In genomic region chr18:14978962-14979535, GRCh38 we compare ENCODE assay signal across 9 cellular contexts.
DNase-seq lines count a peak whose midpoint lies in the region; ATAC-seq, FAIRE-seq and TF ChIP-seq lines count a peak whose summit lies in the region.
"Had no signal": no experiment of that assay in that cellular context is flagged by ENCODE, and none has a peak within 500 bp of the region (broad histone marks: within the 10 kb centered on the region; RNA-seq: fewer than 3 reads in every experiment).

No MANE protein-coding gene starts in this region.

- no peak for TF ChIP-seq POLR2A in H54 (IDR thresholded peaks at IDR 0.05; ENCODE audit: low read depth, low read length)

- intact Hi-C loops in A673 (cut with micrococcal nuclease; ENCODE audit: unreplicated experiment) (no loop called here), natural killer cell (cut with micrococcal nuclease) (no loop called here)

- H3K36me3 Mint-ChIP-seq in natural killer cell: no peaks in the 10 kb centered on the region

- H3K27ac Mint-ChIP-seq in natural killer cell: no peak overlapping the region
- H3K27ac Mint-ChIP-seq: stimulated activated naive CD8-positive, alpha-beta T cell treated with anti-CD3 and anti-CD28 coated beads, Interleukin-15, Interleukin-2, amounts not matched to agents 100 ng/mL and 50 ng/mL, for 24 hours had no signal

- no peak overlapping the region for H3K4me3 Mint-ChIP-seq in natural killer cell
- H3K4me3 Mint-ChIP-seq: stimulated activated naive CD8-positive, alpha-beta T cell treated with anti-CD3 and anti-CD28 coated beads, Interleukin-15, Interleukin-2, amounts not matched to agents 100 ng/mL and 50 ng/mL, for 24 hours had no signal

- no peaks in the 10 kb centered on the region for H3K9me3 ChIP-seq in A673 (ENCODE audit: low read depth, low read length, poor library complexity, severe bottlenecking)

- H3K27me3 ChIP-seq in A673 (replicated peaks; ENCODE audit: insufficient read depth, low read depth, low read length, poor library complexity): no peaks in the 10 kb centered on the region

- no peaks in the 10 kb centered on the region for H3K4me1 Mint-ChIP-seq in natural killer cell

- no peaks in the 10 kb centered on the region for H3K4me1 ChIP-seq in A673 (ENCODE audit: insufficient read depth, low read length, poor library complexity, severe bottlenecking)

- no peak overlapping the region for H3K4me3 ChIP-seq in A673 (ENCODE audit: low read depth, low read length, poor library complexity, severe bottlenecking)

- DNase-seq in A673 (ENCODE audit: low spot score) (peak; percentile 44), H54 (ENCODE audit: insufficient read length, low spot score) (peak; percentile 42), SKM-1 (lab: John Stamatoyannopoulos, UW; ENCODE audit: unreplicated experiment) (peak; percentile 38), iPS-NIHi11 (ENCODE audit: low spot score) (peak; percentile 68), natural killer cell (no peak), EL (no peak)

- H3K9me3 Mint-ChIP-seq in natural killer cell: peaks cover 0 to 3% of the 10 kb centered on the region in 2 donors
- H3K9me3 Mint-ChIP-seq: stimulated activated naive CD8-positive, alpha-beta T cell treated with anti-CD3 and anti-CD28 coated beads, Interleukin-15, Interleukin-2, amounts not matched to agents 100 ng/mL and 50 ng/mL, for 24 hours had no signal

- no peaks in the 10 kb centered on the region for H3K27me3 Mint-ChIP-seq in natural killer cell (ENCODE audit: low read depth in 2 of 2)
- H3K27me3 Mint-ChIP-seq: stimulated activated naive CD8-positive, alpha-beta T cell treated with anti-CD3 and anti-CD28 coated beads, Interleukin-15, Interleukin-2, amounts not matched to agents 100 ng/mL and 50 ng/mL, for 24 hours had no signal

- CTCF ChIA-PET in A673 (lab: Charles Lee): no interaction called here

- H3K36me3 ChIP-seq in A673 (ENCODE audit: insufficient read depth, low read length, poor library complexity, severe bottlenecking): no peaks in the 10 kb centered on the region

- H3K27ac ChIP-seq in A673 (ENCODE audit: low read depth, low read length, poor library complexity, severe bottlenecking): no peak overlapping the region

- POLR2A ChIA-PET in A673 (lab: Charles Lee; ENCODE audit: low non-redundant PET): no interaction called here

- ATAC-seq in HG02678 (IDR thresholded peaks at IDR 0.05; ENCODE audit: unreplicated experiment) (no peak), natural killer cell (no peak), GM19397 (IDR thresholded peaks at IDR 0.05; ENCODE audit: unreplicated experiment) (no peak)

- BruUV-seq in A673 (replicated peaks; lab: Mats Ljungman, UMichigan): no TSS peak

- no peak for FAIRE-seq in H54 (lab: Jason Lieb, UNC)

- TF ChIP-seq CTCF in A673 (conservative IDR thresholded peaks at IDR 0.05; ENCODE audit: low read depth, low read length): peak; percentile 56
- TF ChIP-seq CTCF in natural killer cell (IDR thresholded peaks at IDR 0.05): no peak

Comparison
In these comparisons a context has a peak if more than half of its experiments do, and no peak if none do; other contexts are left out.
1. DNase-seq: peak in A673 (single experiment), H54 (single experiment), SKM-1 (single experiment) and iPS-NIHi11 (single experiment); none in natural killer cell (single experiment) and EL (single experiment).